Comparison of ENCODE assay signal across 8 cellular contexts in the genomic region with DNA sequence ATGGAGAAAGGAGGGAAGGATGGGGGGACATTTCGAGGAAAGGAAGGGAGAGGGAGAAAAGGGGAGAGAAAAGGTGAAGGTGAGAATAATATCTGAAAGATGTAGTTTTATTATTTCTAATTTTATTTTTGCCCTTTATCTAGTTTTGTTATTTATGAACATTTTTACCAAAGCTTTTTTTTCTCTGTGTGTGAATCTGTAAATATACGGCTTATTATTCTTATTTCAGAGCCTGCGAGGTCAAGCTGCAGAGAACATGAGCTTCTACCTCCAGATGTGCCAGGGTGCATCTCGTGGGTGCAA. TPM values are rescaled to one million over a fixed set of nuclear protein-coding genes. Genes with fewer than 3 reads are reported as not detected.
DNase-seq lines count a peak whose midpoint lies in the region; ATAC-seq and TF ChIP-seq lines count a peak whose summit lies in the region.

No MANE protein-coding gene starts in this region.

- no peaks in the 10 kb centered on the region for H3F3A ChIP-seq in GM23338 (replicated peaks; ENCODE audit: low read depth)

- no peaks in the 10 kb centered on the region for H3K79me2 ChIP-seq in GM23338 (replicated peaks; ENCODE audit: insufficient read depth)

- H3K9ac ChIP-seq in rectal smooth muscle tissue (ENCODE audit: low read length): peak overlapping the region; percentile 59

- H3K27ac Mint-ChIP-seq in GM23338: no peak overlapping the region
- no peak overlapping the region for H3K27ac Mint-ChIP-seq in activated CD4-positive, alpha-beta memory T cell treated with anti-CD3 and anti-CD28 coated beads, Interleukin-2, amount 10 ng/mL, durations not matched to agents 7 days and 5 days
- H3K27ac Mint-ChIP-seq in glutamatergic neuron (ENCODE audit: unreplicated experiment): no peak overlapping the region

- H3K4me2 ChIP-seq in GM23338: peak overlapping the region; percentile 75

- peaks cover 17% of the 10 kb centered on the region for H3K4me1 ChIP-seq in GM23338 (ENCODE audit: insufficient read depth)
- peaks cover 8% of the 10 kb centered on the region for H3K4me1 ChIP-seq in rectal smooth muscle tissue (ENCODE audit: control insufficient read depth, insufficient read depth, low read length)

- H3K36me3 ChIP-seq in GM23338 (ENCODE audit: insufficient read depth) (no peaks in the 10 kb centered on the region), rectal smooth muscle tissue (ENCODE audit: control insufficient read depth, insufficient read depth, low read length) (no peaks in the 10 kb centered on the region)

- peaks cover 25% of the 10 kb centered on the region for H3K4me1 Mint-ChIP-seq in GM23338
- peaks cover 46% of the 10 kb centered on the region for H3K4me1 Mint-ChIP-seq in activated CD4-positive, alpha-beta memory T cell treated with anti-CD3 and anti-CD28 coated beads, Interleukin-2, amount 10 ng/mL, durations not matched to agents 7 days and 5 days
- H3K4me1 Mint-ChIP-seq in glutamatergic neuron (ENCODE audit: low read depth, unreplicated experiment): peaks cover 14% of the 10 kb centered on the region

- ATAC-seq in GM23338 (no peak), GM21529 (IDR thresholded peaks at IDR 0.05; ENCODE audit: unreplicated experiment) (no peak)

- POLR2A ChIA-PET in activated CD4-positive, alpha-beta memory T cell treated with anti-CD3 and anti-CD28 coated beads, Interleukin-2, amount 10 ng/mL, durations not matched to agents 7 days and 5 days (lab: Charles Lee): no interaction called here

- H3K4me3 Mint-ChIP-seq in GM23338 (peak overlapping the region; percentile 80), glutamatergic neuron (ENCODE audit: unreplicated experiment) (peak overlapping the region; percentile 84)
- H3K4me3 Mint-ChIP-seq in activated CD4-positive, alpha-beta memory T cell treated with anti-CD3 and anti-CD28 coated beads, Interleukin-2, amount 10 ng/mL, durations not matched to agents 7 days and 5 days: peak overlapping the region; percentile 75

- DNase-seq in GM23338 (ENCODE audit: low spot score) (no peak), glutamatergic neuron (no peak), 8988T (no peak), NCI-H69 (lab: John Stamatoyannopoulos, UW) (no peak)
- DNase-seq in activated CD4-positive, alpha-beta memory T cell treated with anti-CD3 and anti-CD28 coated beads, Interleukin-2, amount 10 ng/mL, durations not matched to agents 7 days and 5 days: no peak
- no peak for DNase-seq in activated CD4-positive, CD25-positive, alpha-beta regulatory T cell (lab: John Stamatoyannopoulos, UW)

- H3K27me3 Mint-ChIP-seq in GM23338 (ENCODE audit: insufficient read depth, low read depth, poor library complexity) (peaks cover 55% of the 10 kb centered on the region), glutamatergic neuron (ENCODE audit: unreplicated experiment) (peaks cover 27% of the 10 kb centered on the region)
- peaks cover 67% of the 10 kb centered on the region for H3K27me3 Mint-ChIP-seq in activated CD4-positive, alpha-beta memory T cell treated with anti-CD3 and anti-CD28 coated beads, Interleukin-2, amount 10 ng/mL, durations not matched to agents 7 days and 5 days

- no peaks in the 10 kb centered on the region; the same call in 1 of the 3 replicates for H3K36me3 Mint-ChIP-seq in GM23338 (ENCODE audit: low read depth)
- H3K36me3 Mint-ChIP-seq in activated CD4-positive, alpha-beta memory T cell treated with anti-CD3 and anti-CD28 coated beads, Interleukin-2, amount 10 ng/mL, durations not matched to agents 7 days and 5 days (ENCODE audit: low read depth): no peaks in the 10 kb centered on the region
- no peaks in the 10 kb centered on the region for H3K36me3 Mint-ChIP-seq in glutamatergic neuron (ENCODE audit: unreplicated experiment)

- TF ChIP-seq CTCF in GM23338 (conservative IDR thresholded peaks at IDR 0.05; ENCODE audit: low read depth in 2 of 2) (no peak), glutamatergic neuron (IDR thresholded peaks at IDR 0.05; ENCODE audit: partially characterized antibody, unreplicated experiment) (no peak)

- no peaks in the 10 kb centered on the region for H3K9me2 ChIP-seq in GM23338 (ENCODE audit: insufficient read depth)

- H2AFZ ChIP-seq in GM23338: peak overlapping the region; percentile 76

- CTCF ChIA-PET in activated CD4-positive, alpha-beta memory T cell treated with anti-CD3 and anti-CD28 coated beads, Interleukin-2, amount 10 ng/mL, durations not matched to agents 7 days and 5 days (lab: Charles Lee): interaction anchor here (1.0 to 1.6 kb wide), 3 partner anchors 12 to 129 kb away, joined by 3 to 10 read pairs (median 4); no protein-coding TSS in a partner anchor

- H3K27ac ChIP-seq in GM23338 (ENCODE audit: low read depth): no peak overlapping the region
- peak overlapping the region; percentile 97 for H3K27ac ChIP-seq in rectal smooth muscle tissue (ENCODE audit: low read depth, low read length)

- no peaks in the 10 kb centered on the region; the same call in 1 of the 3 replicates for H3K9me3 Mint-ChIP-seq in GM23338
- H3K9me3 Mint-ChIP-seq in activated CD4-positive, alpha-beta memory T cell treated with anti-CD3 and anti-CD28 coated beads, Interleukin-2, amount 10 ng/mL, durations not matched to agents 7 days and 5 days: no peaks in the 10 kb centered on the region
- peaks cover 7% of the 10 kb centered on the region for H3K9me3 Mint-ChIP-seq in glutamatergic neuron (ENCODE audit: unreplicated experiment)

- H3K27me3 ChIP-seq in GM23338 (ENCODE audit: insufficient read depth): peaks cover 70% of the 10 kb centered on the region
- peaks cover 6% of the 10 kb centered on the region for H3K27me3 ChIP-seq in rectal smooth muscle tissue (ENCODE audit: control insufficient read depth, insufficient read depth, low read length)

- 0 out of 2 replicates have a peak, but pooled peaks cover 7% of the 10 kb centered on the region for H4K20me1 ChIP-seq in GM23338 (replicated peaks; ENCODE audit: insufficient read depth)

- H3K4me3 ChIP-seq in GM23338 (peak overlapping the region; percentile 48), rectal smooth muscle tissue (ENCODE audit: low read length) (peak overlapping the region; percentile 75)

TF ChIP-seq in GM23338, 12 proteins besides CTCF, POLR2A, EP300 and RAD21 (continues in another document):
- no peak for TF ChIP-seq JUNB (IDR thresholded peaks at IDR 0.05; ENCODE audit: unreplicated experiment)
- TF ChIP-seq, protein P1, sequence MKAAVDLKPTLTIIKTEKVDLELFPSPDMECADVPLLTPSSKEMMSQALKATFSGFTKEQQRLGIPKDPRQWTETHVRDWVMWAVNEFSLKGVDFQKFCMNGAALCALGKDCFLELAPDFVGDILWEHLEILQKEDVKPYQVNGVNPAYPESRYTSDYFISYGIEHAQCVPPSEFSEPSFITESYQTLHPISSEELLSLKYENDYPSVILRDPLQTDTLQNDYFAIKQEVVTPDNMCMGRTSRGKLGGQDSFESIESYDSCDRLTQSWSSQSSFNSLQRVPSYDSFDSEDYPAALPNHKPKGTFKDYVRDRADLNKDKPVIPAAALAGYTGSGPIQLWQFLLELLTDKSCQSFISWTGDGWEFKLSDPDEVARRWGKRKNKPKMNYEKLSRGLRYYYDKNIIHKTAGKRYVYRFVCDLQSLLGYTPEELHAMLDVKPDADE (IDR thresholded peaks at IDR 0.05): no peak
- TF ChIP-seq ZNF114 (CRISPR knock-in tag; IDR thresholded peaks at IDR 0.05): no peak
- TF ChIP-seq CREB1 (CRISPR knock-in tag; IDR thresholded peaks at IDR 0.05; ENCODE audit: low read depth): no peak
- no peak for TF ChIP-seq ZNF331 (CRISPR knock-in tag; IDR thresholded peaks at IDR 0.05; ENCODE audit: low read depth)

RNA-seq across cellular contexts. Expression of a gene that starts 35.0 kb away (rescaled TPM):
- 173 and 203 TPM in 2 replicates for total RNA-seq in GM23338 (2014; rRNA removed; shearing (Covaris generic))
- polyA plus RNA-seq in GM23338 (2016; fragmentation: Nextera tagmentation; extraction: Ambion mirVana): 170 and 180 TPM in 2 replicates
- 1,000 to 10,000 TPM; 2,531 to 2,553 TPM for total RNA-seq in activated CD4-positive, alpha-beta memory T cell treated with anti-CD3 and anti-CD28 coated beads, Interleukin-2, amount 10 ng/mL, durations not matched to agents 7 days and 5 days
- 60.2 TPM for total RNA-seq in glutamatergic neuron (ENCODE audit: unreplicated experiment)

Comparison
In these comparisons a context has a peak if more than half of its experiments do, and no peak if none do; other contexts are left out.
1. RNA of a gene that starts 35.0 kb away (total RNA-seq): 2,531 to 2,553 TPM in activated CD4-positive, alpha-beta memory T cell treated with anti-CD3 and anti-CD28 coated beads, Interleukin-2, amount 10 ng/mL, durations not matched to agents 7 days and 5 days; 173 to 203 TPM in GM23338 and 60.2 TPM in glutamatergic neuron (single experiment); every median in the first group is over 10 times any median in the second.
2. Peak in every context shown above with its lines, with median percentiles within 50 percentile points of each other: H3K4me3 Mint-ChIP-seq.